In genomic region chr22:36369004-36369921, GRCh38 we compare ENCODE assay signal across 9 cellular contexts. TPM values are rescaled to one million over a fixed set of nuclear protein-coding genes. Genes with fewer than 3 reads are reported as not detected.
A peak's percentile ranks its signal among the peaks of the same experiment; 100 is the strongest.
DNase-seq lines count a peak whose midpoint lies in the region; ATAC-seq, FAIRE-seq and TF ChIP-seq lines count a peak whose summit lies in the region.
"Had no signal": no experiment of that assay in that cellular context is flagged by ENCODE, and none has a peak within 500 bp of the region (broad histone marks: within the 10 kb centered on the region; RNA-seq: fewer than 3 reads in every experiment).

No MANE protein-coding gene starts in this region.

- H3K27ac ChIP-seq in epithelial cell of prostate, result peak overlapping the region; percentile 99
- H3K27ac ChIP-seq: foreskin keratinocyte had no signal

- TF ChIP-seq CTCF in WI38 (IDR thresholded peaks at IDR 0.05; ENCODE audit: low read depth, low read length) (no peak), retinal pigment epithelial cell (conservative IDR thresholded peaks at IDR 0.05; ENCODE audit: low read depth, low read length) (no peak)

- TF ChIP-seq POLR2A in GM12892 (IDR thresholded peaks at IDR 0.05; ENCODE audit: low read depth, low read length), result peak; percentile 31; the same call in 1 of the 2 replicates

- H3K4me3 ChIP-seq in WI38 (ENCODE audit: low read depth, low read length), result peak overlapping the region; percentile 11; the same call in 1 of the 2 replicates
- peak overlapping the region; percentile 4 for H3K4me3 ChIP-seq in retinal pigment epithelial cell (ENCODE audit: low read length)

- no peak for ATAC-seq in activated CD4-positive, CD25-positive, alpha-beta regulatory T cell treated with anti-CD3 and anti-CD28 coated beads, Interleukin-2, amount 50 U/mL, for 24 hours
- ATAC-seq in HG02759 (IDR thresholded peaks at IDR 0.05; ENCODE audit: unreplicated experiment), result no peak

- FAIRE-seq in GM12892 (lab: Jason Lieb, UNC), result peak; percentile 24

- no peak for DNase-seq in GM12892 (ENCODE audit: insufficient read length)
- no peak for DNase-seq in epithelial cell of prostate (ENCODE audit: low read depth, low spot score)
- peak; percentile 44 for DNase-seq in retinal pigment epithelial cell (ENCODE audit: low read depth)
- no peak for DNase-seq in globus pallidus (ENCODE audit: low spot score)
- no peak for DNase-seq in GDM1 (lab: John Stamatoyannopoulos, UW)

RNA-seq across cellular contexts. Expression of gene MYH9, which starts 18.5 kb away (rescaled TPM):
- 155 TPM for polyA plus RNA-seq in GM12892 (2012; ENCODE audit: missing spikeins)
